7 cellular contexts compared by ENCODE assay signal in the genomic region with DNA sequence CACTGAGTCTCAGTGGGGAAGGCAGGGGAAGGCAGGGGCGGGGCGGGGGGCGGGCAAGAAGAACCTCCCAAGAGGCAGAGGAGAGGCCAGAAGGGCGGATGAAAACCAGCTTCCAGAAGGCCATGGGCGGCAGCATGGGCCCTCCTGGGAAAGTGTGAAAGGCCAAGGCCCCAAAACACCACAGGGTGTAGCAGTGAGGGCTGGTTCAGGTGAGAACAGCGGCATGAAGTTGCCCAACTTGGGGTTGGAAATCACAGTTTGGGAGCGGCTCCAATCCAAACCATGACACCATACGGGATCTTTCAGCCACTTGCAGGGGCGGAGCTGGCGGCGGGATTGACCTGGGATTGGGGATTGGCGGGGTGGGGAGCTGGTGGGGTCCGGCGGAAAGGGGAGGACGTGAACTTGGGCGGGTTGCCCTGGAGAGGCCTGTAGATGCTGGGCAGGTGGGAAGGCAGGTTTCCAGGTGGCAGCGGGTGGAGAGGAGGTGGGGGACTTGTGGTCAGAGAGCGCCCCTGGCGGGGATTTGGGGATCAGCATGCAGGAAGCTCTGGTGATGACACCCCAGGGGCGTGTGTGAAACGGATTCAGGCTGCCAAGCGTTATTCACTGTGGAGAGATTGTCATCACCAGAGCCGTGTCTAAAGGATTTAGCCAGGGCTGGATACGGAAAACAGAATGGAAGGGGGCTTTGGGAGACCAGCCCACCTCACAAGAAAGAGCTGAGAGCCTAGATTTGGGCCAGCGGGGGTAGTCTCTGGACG.
DNase-seq lines count a peak whose midpoint lies in the region; ATAC-seq and TF ChIP-seq lines count a peak whose summit lies in the region.

No MANE protein-coding gene starts in this region.

- peak overlapping the region; percentile 86 for H3K4me3 Mint-ChIP-seq in nephron progenitor cell
- H3K4me3 Mint-ChIP-seq in stimulated activated naive CD8-positive, alpha-beta T cell treated with anti-CD3 and anti-CD28 coated beads, Interleukin-15, Interleukin-2, amounts not matched to agents 100 ng/mL and 50 ng/mL, for 24 hours: peak overlapping the region; percentile 77

- no peak overlapping the region for H3K27ac Mint-ChIP-seq in nephron progenitor cell
- H3K27ac Mint-ChIP-seq in stimulated activated naive CD8-positive, alpha-beta T cell treated with anti-CD3 and anti-CD28 coated beads, Interleukin-15, Interleukin-2, amounts not matched to agents 100 ng/mL and 50 ng/mL, for 24 hours: no peak overlapping the region

- no peaks in the 10 kb centered on the region for H4K20me1 ChIP-seq in PC-3 (ENCODE audit: low read length)

- intact Hi-C loops in PC-3 (cut with micrococcal nuclease): no loop called here

- no peaks in the 10 kb centered on the region for H3K27me3 ChIP-seq in PC-3 (ENCODE audit: low read length)

- ATAC-seq in PC-3 (no peak), HG03159 (IDR thresholded peaks at IDR 0.05; ENCODE audit: unreplicated experiment) (no peak)

- TF ChIP-seq CTCF in PC-3 (conservative IDR thresholded peaks at IDR 0.05; ENCODE audit: low read depth, low read length): 0 out of 2 replicates have a peak, but pooled peaks have one; percentile 15
- TF ChIP-seq CTCF in fibroblast of mammary gland (conservative IDR thresholded peaks at IDR 0.05; ENCODE audit: control insufficient read depth, insufficient read depth, low read depth, low read length): peak; percentile 72
- peak; percentile 89 for TF ChIP-seq CTCF in nephron progenitor cell (IDR thresholded peaks at IDR 0.05)

- POLR2A ChIA-PET in PC-3 (lab: Charles Lee; ENCODE audit: unreplicated experiment): no interaction called here

- peaks cover 37% of the 10 kb centered on the region for H3K4me1 Mint-ChIP-seq in nephron progenitor cell
- H3K4me1 Mint-ChIP-seq in stimulated activated naive CD8-positive, alpha-beta T cell treated with anti-CD3 and anti-CD28 coated beads, Interleukin-15, Interleukin-2, amounts not matched to agents 100 ng/mL and 50 ng/mL, for 24 hours (ENCODE audit: low read depth): peaks cover 7% of the 10 kb centered on the region

- H3K4me1 ChIP-seq in PC-3 (ENCODE audit: insufficient read depth, low read length): peaks cover 4% of the 10 kb centered on the region; the same call in 1 of the 2 replicates

- H3F3A ChIP-seq in PC-3 (ENCODE audit: low read length, unreplicated experiment): no peaks in the 10 kb centered on the region

- H3K79me2 ChIP-seq in PC-3 (ENCODE audit: low read length): no peaks in the 10 kb centered on the region

- BruUV-seq in PC-3 (replicated peaks; lab: Mats Ljungman, UMichigan): no TSS peak

- no peak overlapping the region for H3K4me2 ChIP-seq in PC-3 (ENCODE audit: low read length)

- H2AFZ ChIP-seq in PC-3 (ENCODE audit: low read length): no peak overlapping the region

- H3K36me3 Mint-ChIP-seq in nephron progenitor cell (ENCODE audit: low read depth): no peaks in the 10 kb centered on the region
- H3K36me3 Mint-ChIP-seq in stimulated activated naive CD8-positive, alpha-beta T cell treated with anti-CD3 and anti-CD28 coated beads, Interleukin-15, Interleukin-2, amounts not matched to agents 100 ng/mL and 50 ng/mL, for 24 hours (ENCODE audit: low read depth): no peaks in the 10 kb centered on the region

- no peaks in the 10 kb centered on the region for H3K9me3 Mint-ChIP-seq in nephron progenitor cell
- H3K9me3 Mint-ChIP-seq in stimulated activated naive CD8-positive, alpha-beta T cell treated with anti-CD3 and anti-CD28 coated beads, Interleukin-15, Interleukin-2, amounts not matched to agents 100 ng/mL and 50 ng/mL, for 24 hours: no peaks in the 10 kb centered on the region

- H3K36me3 ChIP-seq in PC-3 (ENCODE audit: low read depth, low read length): no peaks in the 10 kb centered on the region

- CTCF ChIA-PET in PC-3 (lab: Charles Lee): interaction anchor here (0.5 kb wide), 1 partner anchor 49 kb away, joined by 3 read pairs; no protein-coding TSS in a partner anchor

- H3K27me3 Mint-ChIP-seq in nephron progenitor cell (ENCODE audit: low read depth, poor library complexity): peaks cover 56% of the 10 kb centered on the region
- peaks cover 37% of the 10 kb centered on the region for H3K27me3 Mint-ChIP-seq in stimulated activated naive CD8-positive, alpha-beta T cell treated with anti-CD3 and anti-CD28 coated beads, Interleukin-15, Interleukin-2, amounts not matched to agents 100 ng/mL and 50 ng/mL, for 24 hours

- no peak overlapping the region for H3K9ac ChIP-seq in PC-3 (ENCODE audit: low read length)

- DNase-seq in GM19238 (ENCODE audit: insufficient read length, low spot score) (peak; percentile 75), PC-3 (peak; percentile 25), activated T-helper 1 cell treated with Interleukin-2 at 50 U/mL for 16 hours (ENCODE audit: low read depth) (peak; percentile 35), fibroblast of mammary gland (ENCODE audit: low read depth) (peak; percentile 86), nephron progenitor cell (peak; percentile 88)

- no peak overlapping the region for H3K27ac ChIP-seq in PC-3 (ENCODE audit: low read length)

- H3K4me3 ChIP-seq in PC-3 (ENCODE audit: low read length): no peak overlapping the region
- no peak overlapping the region for H3K4me3 ChIP-seq in fibroblast of mammary gland (ENCODE audit: control insufficient read depth, low read depth, low read length)

- H3K9me3 ChIP-seq in PC-3 (ENCODE audit: low read length): no peaks in the 10 kb centered on the region

- H3K9me2 ChIP-seq in PC-3 (replicated peaks; ENCODE audit: low read length): no peaks in the 10 kb centered on the region

Comparison
In these comparisons a context has a peak if more than half of its experiments do, and no peak if none do; other contexts are left out.
1. DNase-seq: peak in every context shown above with its lines; median percentile 88 in nephron progenitor cell; 86 in fibroblast of mammary gland; 75 in GM19238; 35 in activated T-helper 1 cell treated with Interleukin-2 at 50 U/mL for 16 hours; 25 in PC-3.
2. CTCF ChIP-seq: peak in every context shown above with its lines; median percentile 89 in nephron progenitor cell; 72 in fibroblast of mammary gland; 15 in PC-3.